In the genomic region with DNA sequence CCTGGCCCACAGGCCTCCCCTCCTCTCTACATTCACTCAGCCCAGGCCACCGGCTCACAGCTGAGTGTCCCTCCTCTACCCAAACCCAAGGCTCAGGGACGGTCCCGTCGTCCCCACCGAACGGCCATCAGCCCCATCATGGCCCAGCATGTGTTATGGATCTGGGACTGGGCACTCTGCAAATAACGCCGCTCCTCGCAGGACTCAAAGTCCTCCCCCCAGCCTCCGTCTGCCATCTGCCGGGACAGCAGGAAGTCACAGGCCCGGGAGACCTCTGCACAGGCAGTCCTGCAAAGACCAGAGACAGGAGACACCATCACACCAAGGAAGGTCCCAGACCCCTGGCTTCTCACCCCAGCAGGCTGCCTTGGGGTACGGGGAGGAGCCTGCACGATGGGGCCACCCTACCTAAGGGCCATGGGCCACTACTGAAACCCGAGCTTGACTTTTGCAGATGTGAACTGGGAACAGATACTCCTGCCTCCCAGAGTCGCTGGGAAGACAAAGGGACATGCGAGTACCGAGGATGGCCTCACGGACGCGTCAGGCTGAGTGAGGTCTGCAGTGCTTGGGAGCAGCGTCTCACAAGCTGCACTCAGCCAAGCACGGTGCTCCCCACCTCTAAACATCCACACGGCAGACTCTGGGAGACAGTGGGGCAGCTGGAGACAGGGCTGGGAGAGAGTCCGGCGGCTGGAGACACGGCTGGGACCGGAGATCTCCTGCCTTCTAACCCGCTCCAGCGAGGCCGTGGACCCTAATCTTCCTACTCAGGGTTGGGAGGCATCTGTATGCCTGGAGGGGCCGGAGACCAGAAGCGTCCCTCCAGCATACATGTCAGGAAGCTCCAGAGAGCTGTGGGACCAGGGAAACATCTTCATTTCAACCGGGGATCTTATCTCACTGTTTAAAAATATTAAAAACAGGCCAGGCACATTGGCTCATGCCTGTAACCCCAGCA, we compare ENCODE assay signal across 15 cellular contexts. TPM values are rescaled to one million over a fixed set of nuclear protein-coding genes. Genes with fewer than 3 reads are reported as not detected.
DNase-seq lines count a peak whose midpoint lies in the region; ATAC-seq and TF ChIP-seq lines count a peak whose summit lies in the region.
"Had no signal": no experiment of that assay in that cellular context is flagged by ENCODE, and none has a peak within 500 bp of the region (broad histone marks: within the 10 kb centered on the region; RNA-seq: fewer than 3 reads in every experiment).

No MANE protein-coding gene starts in this region.

- TF ChIP-seq EP300 in suprapubic skin (IDR thresholded peaks at IDR 0.05), result no peak

- TF ChIP-seq POLR2A in suprapubic skin (IDR thresholded peaks at IDR 0.05), result no peak

- no peaks in the 10 kb centered on the region for H3K4me1 ChIP-seq in lower lobe of right lung
- H3K4me1 ChIP-seq in suprapubic skin, result peaks cover 19% of the 10 kb centered on the region
- H3K4me1 ChIP-seq: ascending aorta, foreskin keratinocyte had no signal

- H3K9me3 ChIP-seq in lower lobe of right lung (no peaks in the 10 kb centered on the region), suprapubic skin (no peaks in the 10 kb centered on the region)
- H3K9me3 ChIP-seq: ascending aorta, tibial nerve had no signal

- no peaks in the 10 kb centered on the region for H3K9me3 Mint-ChIP-seq in activated CD4-positive, alpha-beta memory T cell treated with anti-CD3 and anti-CD28 coated beads for 36 hours
- peaks cover 4% of the 10 kb centered on the region for H3K9me3 Mint-ChIP-seq in activated CD4-positive, alpha-beta memory T cell treated with anti-CD3 and anti-CD28 coated beads, Interleukin-2, amount 10 ng/mL, durations not matched to agents 7 days and 5 days
- H3K9me3 Mint-ChIP-seq in WTC11, result peaks cover 10% of the 10 kb centered on the region
- H3K9me3 Mint-ChIP-seq: stimulated activated memory B cell treated with anti-CD40 and anti-IgM and Interleukin-4, amounts not matched to agents 10 μg/mL and 1 μg/mL and 100 μg/mL, for 72 hours had no signal

- no peak overlapping the region for H3K4me3 ChIP-seq in lower lobe of right lung
- H3K4me3 ChIP-seq in suprapubic skin, result no peak overlapping the region
- H3K4me3 ChIP-seq: ascending aorta, tibial nerve had no signal

- 95% methylated on average over 23 of the region's 34 CpGs for WGBS in suprapubic skin

- TF ChIP-seq CTCF in WTC11 (IDR thresholded peaks at IDR 0.05), result no peak
- TF ChIP-seq CTCF in lower lobe of right lung (IDR thresholded peaks at IDR 0.05), result no peak
- TF ChIP-seq CTCF in suprapubic skin (IDR thresholded peaks at IDR 0.05), result no peak

- peak; percentile 4 for DNase-seq in activated CD4-positive, alpha-beta memory T cell treated with anti-CD3 and anti-CD28 coated beads for 36 hours
- no peak for DNase-seq in activated CD4-positive, alpha-beta memory T cell treated with anti-CD3 and anti-CD28 coated beads, Interleukin-2, amount 10 ng/mL, durations not matched to agents 7 days and 5 days
- DNase-seq in WTC11 (ENCODE audit: low spot score) (peak; percentile 7), lower lobe of right lung (peak; percentile 41), suprapubic skin (ENCODE audit: low spot score in 2 of 2) (peak; percentile 51 to 66), glomerular visceral epithelial cell (ENCODE audit: extremely low spot score) (no peak), AG20443 (ENCODE audit: low spot score) (no peak)
- DNase-seq: DMS153, foreskin keratinocyte, Kasumi-1, NCI-H1105 had no signal

- H3K36me3 ChIP-seq in lower lobe of right lung (peaks cover 85% of the 10 kb centered on the region), suprapubic skin (peaks cover 83% of the 10 kb centered on the region)

- intact Hi-C loops in activated CD4-positive, alpha-beta memory T cell treated with anti-CD3 and anti-CD28 coated beads for 36 hours (cut with micrococcal nuclease), result no loop called here
- intact Hi-C loops in lower lobe of right lung (cut with DNase I), result no loop called here

- H3K36me3 Mint-ChIP-seq in activated CD4-positive, alpha-beta memory T cell treated with anti-CD3 and anti-CD28 coated beads for 36 hours, result peaks cover 17% of the 10 kb centered on the region
- peaks cover 32% of the 10 kb centered on the region for H3K36me3 Mint-ChIP-seq in activated CD4-positive, alpha-beta memory T cell treated with anti-CD3 and anti-CD28 coated beads, Interleukin-2, amount 10 ng/mL, durations not matched to agents 7 days and 5 days (ENCODE audit: low read depth)
- peaks cover 66% of the 10 kb centered on the region for H3K36me3 Mint-ChIP-seq in WTC11

- CTCF ChIA-PET in activated CD4-positive, alpha-beta memory T cell treated with anti-CD3 and anti-CD28 coated beads for 36 hours (lab: Charles Lee), result no interaction called here
- CTCF ChIA-PET in activated CD4-positive, alpha-beta memory T cell treated with anti-CD3 and anti-CD28 coated beads, Interleukin-2, amount 10 ng/mL, durations not matched to agents 7 days and 5 days (lab: Charles Lee), result no interaction called here
- CTCF ChIA-PET in WTC11 (lab: Charles Lee), result no interaction called here

- POLR2A ChIA-PET in activated CD4-positive, alpha-beta memory T cell treated with anti-CD3 and anti-CD28 coated beads for 36 hours (lab: Charles Lee), result no interaction called here
- POLR2A ChIA-PET in activated CD4-positive, alpha-beta memory T cell treated with anti-CD3 and anti-CD28 coated beads, Interleukin-2, amount 10 ng/mL, durations not matched to agents 7 days and 5 days (lab: Charles Lee), result no interaction called here
- POLR2A ChIA-PET in WTC11 (lab: Charles Lee), result no interaction called here

- H3K27ac ChIP-seq in lower lobe of right lung, result no peak overlapping the region
- H3K27ac ChIP-seq in suprapubic skin, result no peak overlapping the region
- H3K27ac ChIP-seq: ascending aorta, foreskin keratinocyte, tibial nerve had no signal

- ATAC-seq in WTC11, result no peak
- no peak for ATAC-seq in lower lobe of right lung
- ATAC-seq in GM18861 (IDR thresholded peaks at IDR 0.05; ENCODE audit: unreplicated experiment), result no peak
- ATAC-seq: foreskin keratinocyte; stimulated activated memory B cell treated with anti-CD40 and anti-IgM and Interleukin-4, amounts not matched to agents 10 μg/mL and 1 μg/mL and 100 μg/mL, for 72 hours had no signal

- no peaks in the 10 kb centered on the region for H3K4me1 Mint-ChIP-seq in activated CD4-positive, alpha-beta memory T cell treated with anti-CD3 and anti-CD28 coated beads for 36 hours (ENCODE audit: low read depth)
- H3K4me1 Mint-ChIP-seq in activated CD4-positive, alpha-beta memory T cell treated with anti-CD3 and anti-CD28 coated beads, Interleukin-2, amount 10 ng/mL, durations not matched to agents 7 days and 5 days, result no peaks in the 10 kb centered on the region
- no peaks in the 10 kb centered on the region for H3K4me1 Mint-ChIP-seq in WTC11
- H3K4me1 Mint-ChIP-seq: stimulated activated memory B cell treated with anti-CD40 and anti-IgM and Interleukin-4, amounts not matched to agents 10 μg/mL and 1 μg/mL and 100 μg/mL, for 72 hours had no signal

- H3K4me3 Mint-ChIP-seq in activated CD4-positive, alpha-beta memory T cell treated with anti-CD3 and anti-CD28 coated beads for 36 hours, result no peak overlapping the region
- H3K4me3 Mint-ChIP-seq in activated CD4-positive, alpha-beta memory T cell treated with anti-CD3 and anti-CD28 coated beads, Interleukin-2, amount 10 ng/mL, durations not matched to agents 7 days and 5 days, result no peak overlapping the region
- H3K4me3 Mint-ChIP-seq in WTC11, result no peak overlapping the region
- H3K4me3 Mint-ChIP-seq: stimulated activated memory B cell treated with anti-CD40 and anti-IgM and Interleukin-4, amounts not matched to agents 10 μg/mL and 1 μg/mL and 100 μg/mL, for 72 hours had no signal

- H3K27me3 ChIP-seq in lower lobe of right lung (ENCODE audit: low read depth) (no peaks in the 10 kb centered on the region), suprapubic skin (no peaks in the 10 kb centered on the region)
- H3K27me3 ChIP-seq: ascending aorta, foreskin keratinocyte, tibial nerve had no signal

- H3K27ac Mint-ChIP-seq in activated CD4-positive, alpha-beta memory T cell treated with anti-CD3 and anti-CD28 coated beads for 36 hours, result no peak overlapping the region
- no peak overlapping the region for H3K27ac Mint-ChIP-seq in activated CD4-positive, alpha-beta memory T cell treated with anti-CD3 and anti-CD28 coated beads, Interleukin-2, amount 10 ng/mL, durations not matched to agents 7 days and 5 days
- H3K27ac Mint-ChIP-seq in WTC11, result peak overlapping the region; percentile 65; the same call in 1 of the 2 replicates
- H3K27ac Mint-ChIP-seq: stimulated activated memory B cell treated with anti-CD40 and anti-IgM and Interleukin-4, amounts not matched to agents 10 μg/mL and 1 μg/mL and 100 μg/mL, for 72 hours had no signal

- no peaks in the 10 kb centered on the region for H3K27me3 Mint-ChIP-seq in activated CD4-positive, alpha-beta memory T cell treated with anti-CD3 and anti-CD28 coated beads for 36 hours
- H3K27me3 Mint-ChIP-seq in activated CD4-positive, alpha-beta memory T cell treated with anti-CD3 and anti-CD28 coated beads, Interleukin-2, amount 10 ng/mL, durations not matched to agents 7 days and 5 days, result no peaks in the 10 kb centered on the region
- H3K27me3 Mint-ChIP-seq in WTC11 (ENCODE audit: low read depth), result no peaks in the 10 kb centered on the region
- H3K27me3 Mint-ChIP-seq: stimulated activated memory B cell treated with anti-CD40 and anti-IgM and Interleukin-4, amounts not matched to agents 10 μg/mL and 1 μg/mL and 100 μg/mL, for 72 hours had no signal

RNA-seq across cellular contexts. Expression of a gene that starts 10.4 kb away (rescaled TPM):
- 1 to 10 TPM; 5.7 to 6.7 TPM for total RNA-seq in activated CD4-positive, alpha-beta memory T cell treated with anti-CD3 and anti-CD28 coated beads for 36 hours
- total RNA-seq in activated CD4-positive, alpha-beta memory T cell treated with anti-CD3 and anti-CD28 coated beads, Interleukin-2, amount 10 ng/mL, durations not matched to agents 7 days and 5 days, result 1 to 10 TPM; 4.2 to 4.4 TPM
- total RNA-seq in WTC11 (2021) (56.5 to 61.7 TPM (median 57.6 TPM) in 3 replicates), lower lobe of right lung (8.6 TPM), suprapubic skin (10 to 100 TPM in 2 of 4 donors, 1 to 10 TPM in 2; 2.5 to 15.0 (median 6.9) TPM)

RNA-seq across cellular contexts. Expression of a gene that starts 33.9 kb away (rescaled TPM):
- 10 to 100 TPM; 22.7 to 22.8 TPM for total RNA-seq in activated CD4-positive, alpha-beta memory T cell treated with anti-CD3 and anti-CD28 coated beads for 36 hours
- total RNA-seq in activated CD4-positive, alpha-beta memory T cell treated with anti-CD3 and anti-CD28 coated beads, Interleukin-2, amount 10 ng/mL, durations not matched to agents 7 days and 5 days, result 10 to 100 TPM; 54.7 to 56.1 TPM
- total RNA-seq in WTC11 (2021) (79.9 to 101 TPM (median 92.6 TPM) in 3 replicates), lower lobe of right lung (91.0 TPM), suprapubic skin (100 to 1,000 TPM; 128 to 251 (median 164) TPM)

RNA-seq across cellular contexts. Expression of a gene that starts 39.3 kb away (rescaled TPM):
- under 1 TPM in 1 of 2 experiments, not detected in 1; 0.22 TPM for total RNA-seq in activated CD4-positive, alpha-beta memory T cell treated with anti-CD3 and anti-CD28 coated beads for 36 hours
- total RNA-seq in activated CD4-positive, alpha-beta memory T cell treated with anti-CD3 and anti-CD28 coated beads, Interleukin-2, amount 10 ng/mL, durations not matched to agents 7 days and 5 days, result under 1 TPM in 1 of 2 experiments, not detected in 1; 0.18 TPM
- total RNA-seq in WTC11 (2021), result 6.1 to 9.6 TPM (median 9.5 TPM) in 3 replicates
- total RNA-seq in lower lobe of right lung, result 1.5 TPM
- total RNA-seq in suprapubic skin, result not detected
- total RNA-seq: foreskin keratinocyte had no signal

Comparison
In these comparisons a context has a peak if more than half of its experiments do, and no peak if none do; other contexts are left out.
1. DNase-seq: peak in activated CD4-positive, alpha-beta memory T cell treated with anti-CD3 and anti-CD28 coated beads for 36 hours (single experiment), WTC11 (single experiment), lower lobe of right lung (single experiment) and suprapubic skin (2 of 2); none in activated CD4-positive, alpha-beta memory T cell treated with anti-CD3 and anti-CD28 coated beads, Interleukin-2, amount 10 ng/mL, durations not matched to agents 7 days and 5 days (single experiment), glomerular visceral epithelial cell (single experiment) and AG20443 (single experiment).